ENCODE assay signal across 8 cellular contexts in the genomic region with DNA sequence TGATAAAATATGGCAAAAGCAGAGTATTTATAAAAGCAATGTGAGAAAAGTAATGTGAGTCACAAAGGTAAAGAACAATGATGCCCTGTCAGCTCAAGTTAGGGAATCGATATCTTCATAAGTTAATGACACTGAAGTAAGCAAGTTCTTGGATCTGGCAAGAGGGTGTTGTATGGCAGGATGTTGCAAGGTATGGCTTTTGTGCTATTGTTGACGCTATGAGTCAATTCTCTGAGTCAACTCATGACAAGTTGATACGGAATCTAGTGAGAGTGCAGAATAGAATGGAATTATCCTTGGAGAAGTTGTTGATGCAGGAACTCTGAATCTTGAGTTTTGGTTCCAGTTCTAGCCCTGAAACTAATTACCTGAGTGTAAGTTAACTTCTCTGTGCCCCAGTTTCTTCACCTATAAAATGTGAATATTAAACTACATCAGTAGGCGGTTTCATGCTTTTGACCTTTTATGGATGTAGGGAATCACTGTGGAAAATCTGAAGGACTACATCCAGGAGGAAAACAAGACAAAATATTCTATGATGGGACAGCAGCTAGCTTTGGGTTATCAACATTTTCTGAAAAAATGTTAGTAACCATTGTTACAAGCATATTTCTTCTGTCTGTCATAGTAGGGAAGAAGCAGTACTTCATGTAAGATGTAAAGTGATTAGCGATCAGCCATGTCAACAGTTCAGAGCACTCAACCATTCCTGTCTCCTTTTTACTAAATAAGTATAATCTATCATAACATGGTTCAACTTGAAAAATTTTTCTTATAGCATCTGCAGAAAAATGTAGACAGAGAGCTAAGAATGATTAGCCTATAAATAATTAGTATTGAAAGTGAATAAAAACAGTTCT.
A peak's percentile ranks its signal among the peaks of the same experiment; 100 is the strongest.
DNase-seq lines count a peak whose midpoint lies in the region; FAIRE-seq and TF ChIP-seq lines count a peak whose summit lies in the region.
"Had no signal": no experiment of that assay in that cellular context is flagged by ENCODE, and none has a peak within 500 bp of the region (broad histone marks: within the 10 kb centered on the region; RNA-seq: fewer than 3 reads in every experiment).

No MANE protein-coding gene starts in this region.

- H3K4me3 ChIP-seq in GM23248: no peak overlapping the region
- H3K4me3 ChIP-seq in esophagus squamous epithelium: no peak overlapping the region
- no peak overlapping the region for H3K4me3 ChIP-seq in skeletal muscle cell (ENCODE audit: low read depth, low read length)

- H3K79me2 ChIP-seq in GM23248 (ENCODE audit: insufficient read depth): no peaks in the 10 kb centered on the region

- no peak overlapping the region for H2AFZ ChIP-seq in GM23248

- no peaks in the 10 kb centered on the region for H3K27me3 ChIP-seq in GM23248 (replicated peaks; ENCODE audit: insufficient read depth)
- no peaks in the 10 kb centered on the region for H3K27me3 ChIP-seq in esophagus squamous epithelium

- DNase-seq in GM23248 (peak; percentile 97), RCC 7860 (ENCODE audit: low spot score) (peak; percentile 83), esophagus squamous epithelium (lab: John Stamatoyannopoulos, UW) (no peak), skeletal muscle cell (ENCODE audit: low read depth) (peak; percentile 91), NCI-H1694 (lab: John Stamatoyannopoulos, UW) (no peak), DMS79 (lab: John Stamatoyannopoulos, UW) (no peak)
- no peak for DNase-seq in stimulated activated CD4-positive, alpha-beta T cell treated with anti-CD3 and anti-CD28 coated beads, Interleukin-4, amount 100 ng/mL, for 4 hours
- DNase-seq: amygdala had no signal

- H4K20me1 ChIP-seq in GM23248 (ENCODE audit: insufficient read depth): no peaks in the 10 kb centered on the region

- H3K27ac ChIP-seq in GM23248 (peak overlapping the region; percentile 80), esophagus squamous epithelium (peak overlapping the region; percentile 64 to 82 (median 78))

- intact Hi-C loops in esophagus squamous epithelium (cut with DNase I): no loop called here

- WGBS in GM23248 (ENCODE audit: low coverage in 1 of 2, low lambda C conversion rate in 2 of 2, missing lambda C conversion rate in 2 of 2), 2 experiments: 36 to 37% methylated on average over 5 of the region's 5 CpGs
- 38 to 46% methylated on average over 5 of the region's 5 CpGs for WGBS in esophagus squamous epithelium, 2 donors

- H3F3A ChIP-seq in GM23248 (ENCODE audit: insufficient read depth): peaks cover 16% of the 10 kb centered on the region

- in situ Hi-C loops in GM23248 (cut with MboI): no loop called here

- peak overlapping the region; percentile 29; the same call in 1 of the 2 replicates for H3K9ac ChIP-seq in GM23248

- H3K4me2 ChIP-seq in GM23248 (ENCODE audit: unreplicated experiment): peak overlapping the region; percentile 63

- no peak for TF ChIP-seq POLR2A in esophagus squamous epithelium (IDR thresholded peaks at IDR 0.05)

- peak; percentile 77 for FAIRE-seq in RCC 7860 (lab: Jason Lieb, UNC)

- H3K36me3 ChIP-seq in GM23248 (ENCODE audit: low read depth) (no peaks in the 10 kb centered on the region), esophagus squamous epithelium (no peaks in the 10 kb centered on the region)

- TF ChIP-seq CTCF in esophagus squamous epithelium (IDR thresholded peaks at IDR 0.05): no peak

- H3K9me2 ChIP-seq in GM23248 (ENCODE audit: insufficient read depth): no peaks in the 10 kb centered on the region

- H3K9me3 ChIP-seq in GM23248 (ENCODE audit: low read depth) (no peaks in the 10 kb centered on the region), esophagus squamous epithelium (no peaks in the 10 kb centered on the region)

- H3K4me1 ChIP-seq in GM23248 (ENCODE audit: insufficient read depth): peaks cover 34% of the 10 kb centered on the region
- H3K4me1 ChIP-seq in esophagus squamous epithelium: peaks cover under 1 to 24% (median under 1%) of the 10 kb centered on the region in 3 donors

Comparison
In these comparisons a context has a peak if more than half of its experiments do, and no peak if none do; other contexts are left out.
1. DNase-seq: peak in GM23248 (single experiment), RCC 7860 (single experiment) and skeletal muscle cell (single experiment); none in esophagus squamous epithelium (single experiment), NCI-H1694 (single experiment), stimulated activated CD4-positive, alpha-beta T cell treated with anti-CD3 and anti-CD28 coated beads, Interleukin-4, amount 100 ng/mL, for 4 hours (0 of 2) and DMS79 (single experiment).